In genomic region chr7:105807363-105807762, GRCh38 we compare ENCODE assay signal across 19 cellular contexts.
DNase-seq lines count a peak whose midpoint lies in the region; ATAC-seq and TF ChIP-seq lines count a peak whose summit lies in the region.
"Had no signal": no experiment of that assay in that cellular context is flagged by ENCODE, and none has a peak within 500 bp of the region (broad histone marks: within the 10 kb centered on the region; RNA-seq: fewer than 3 reads in every experiment).

No MANE protein-coding gene starts in this region.

- peaks cover 36% of the 10 kb centered on the region for H3K4me1 ChIP-seq in CD8-positive, alpha-beta T cell (ENCODE audit: insufficient read depth, low read length)
- H3K4me1 ChIP-seq in adrenal gland (replicated peaks in 1 of 2) = peaks cover 7% of the 10 kb centered on the region in 2 donors

- no peak for TF ChIP-seq POLR2A in adrenal gland (IDR thresholded peaks at IDR 0.05)

- CTCF ChIA-PET in activated CD4-positive, alpha-beta T cell treated with anti-CD3 and anti-CD28 coated beads for 36 hours (lab: Charles Lee) = interaction anchor here (0.6 to 1.8 kb wide), 4 partner anchors 41 to 358 kb away, joined by 3 to 6 read pairs (median 4); no protein-coding TSS in a partner anchor
- CTCF ChIA-PET in CD8-positive, alpha-beta T cell (lab: Charles Lee) = interaction anchor here (1.0 to 2.7 kb wide), 5 partner anchors 10 to 235 kb away, joined by 3 to 12 read pairs (median 5); no protein-coding TSS in a partner anchor
- CTCF ChIA-PET in activated B cell treated with CpG ODN at 0.5 μM for 24 hours (lab: Charles Lee) = interaction anchor here (1.2 kb wide), 1 partner anchor 37 kb away, joined by 4 read pairs; no protein-coding TSS in a partner anchor

- no peaks in the 10 kb centered on the region for H3K9me3 ChIP-seq in CD8-positive, alpha-beta T cell (ENCODE audit: low read length)
- no peaks in the 10 kb centered on the region for H3K9me3 ChIP-seq in adrenal gland (replicated peaks in 1 of 3)

- intact Hi-C loops in activated CD4-positive, alpha-beta T cell treated with anti-CD3 and anti-CD28 coated beads for 36 hours (cut with DNase I, micrococcal nuclease) = loop anchor here (2.0 to 10.0 kb wide), 8 partner anchors 25 to 1510 kb away; partner anchors contain the start of genes PIK3CG (in 1 of the 2) and RINT1 (in 1 of the 2)
- intact Hi-C loops in CD8-positive, alpha-beta T cell (cut with DNase I, micrococcal nuclease) = loop anchor here (5.0 kb wide), 3 partner anchors 40 to 130 kb away; no protein-coding TSS in a partner anchor
- intact Hi-C loops in activated B cell treated with CpG ODN at 0.5 μM for 24 hours (cut with micrococcal nuclease) (loop anchor here (5.0 to 10.0 kb wide), 3 partner anchors 130 to 453 kb away; partner anchors contain the start of gene SYPL1), adrenal gland (cut with DNase I) (no loop called here)

- peaks cover 65% of the 10 kb centered on the region for H3K4me1 Mint-ChIP-seq in activated CD4-positive, alpha-beta T cell treated with anti-CD3 and anti-CD28 coated beads for 36 hours
- H3K4me1 Mint-ChIP-seq in CD8-positive, alpha-beta T cell (ENCODE audit: low read depth) = peaks cover 58% of the 10 kb centered on the region
- peaks cover 46% of the 10 kb centered on the region for H3K4me1 Mint-ChIP-seq in activated B cell treated with CpG ODN at 0.5 μM for 24 hours

- no peaks in the 10 kb centered on the region for H3K27me3 ChIP-seq in CD8-positive, alpha-beta T cell (ENCODE audit: insufficient read depth, low read length)
- H3K27me3 ChIP-seq in adrenal gland = no peaks in the 10 kb centered on the region

- H3K4me3 Mint-ChIP-seq in activated CD4-positive, alpha-beta T cell treated with anti-CD3 and anti-CD28 coated beads for 36 hours = peak overlapping the region; percentile 17
- no peak overlapping the region for H3K4me3 Mint-ChIP-seq in CD8-positive, alpha-beta T cell
- no peak overlapping the region for H3K4me3 Mint-ChIP-seq in activated B cell treated with CpG ODN at 0.5 μM for 24 hours
- H3K4me3 Mint-ChIP-seq: type B pancreatic cell had no signal

- POLR2A ChIA-PET in activated CD4-positive, alpha-beta T cell treated with anti-CD3 and anti-CD28 coated beads for 36 hours (lab: Charles Lee) = interaction anchor here (1.7 kb wide), 1 partner anchor 14 kb away, joined by 4 read pairs; no protein-coding TSS in a partner anchor
- POLR2A ChIA-PET in CD8-positive, alpha-beta T cell (lab: Charles Lee) = interaction anchor here (1.0 to 1.1 kb wide), 2 partner anchors 15 to 42 kb away, joined by 3 read pairs; no protein-coding TSS in a partner anchor
- POLR2A ChIA-PET in activated B cell treated with CpG ODN at 0.5 μM for 24 hours (lab: Charles Lee) = interaction anchor here (0.7 to 1.5 kb wide), 3 partner anchors 9 to 118 kb away, joined by 3 read pairs; no protein-coding TSS in a partner anchor

- H3K27ac ChIP-seq in CD8-positive, alpha-beta T cell (ENCODE audit: low read depth, low read length) = no peak overlapping the region
- H3K27ac ChIP-seq in coronary artery (no peak overlapping the region), adrenal gland (no peak overlapping the region)
- H3K27ac ChIP-seq: SK-N-MC had no signal

- DNase-seq in activated CD4-positive, alpha-beta T cell treated with anti-CD3 and anti-CD28 coated beads for 36 hours = no peak
- DNase-seq in activated CD4-positive, alpha-beta T cell treated with anti-CD3 and anti-CD28 coated beads for 4 hours = no peak
- DNase-seq in CD8-positive, alpha-beta T cell = no peak
- DNase-seq in activated B cell treated with CpG ODN at 0.5 μM for 24 hours (no peak), coronary artery (ENCODE audit: low spot score) (peak; percentile 47), adrenal gland (no peak), AG08395 (ENCODE audit: low spot score) (no peak)
- DNase-seq: 8988T, AML-193, foreskin melanocyte, NCI-H1417 treated with DMSO at 0.1 percent for 48 hours, NCI-H524 treated with DMSO at 0.1 percent for 48 hours, T-helper 9 cell had no signal

- peak overlapping the region; percentile 55 for H3K27ac Mint-ChIP-seq in activated CD4-positive, alpha-beta T cell treated with anti-CD3 and anti-CD28 coated beads for 36 hours
- H3K27ac Mint-ChIP-seq in CD8-positive, alpha-beta T cell = peak overlapping the region; percentile 42
- peak overlapping the region; percentile 76 for H3K27ac Mint-ChIP-seq in activated B cell treated with CpG ODN at 0.5 μM for 24 hours

- 87 to 98% (median 94%) methylated on average over 5 of the region's 5 CpGs for WGBS in adrenal gland, 4 donors

- no peaks in the 10 kb centered on the region for H3K36me3 ChIP-seq in CD8-positive, alpha-beta T cell (ENCODE audit: insufficient read depth, low read length)
- H3K36me3 ChIP-seq in adrenal gland (replicated peaks in 1 of 2) = no peaks in the 10 kb centered on the region

- ATAC-seq in activated CD4-positive, alpha-beta T cell treated with anti-CD3 and anti-CD28 coated beads for 36 hours = no peak
- no peak for ATAC-seq in CD8-positive, alpha-beta T cell
- ATAC-seq in activated B cell treated with CpG ODN at 0.5 μM for 24 hours (ENCODE audit: low read depth) (no peak), GM18502 (IDR thresholded peaks at IDR 0.05; ENCODE audit: poor library complexity, unreplicated experiment) (no peak)
- ATAC-seq: left lobe of liver had no signal

- no peak for TF ChIP-seq CTCF in CD8-positive, alpha-beta T cell (IDR thresholded peaks at IDR 0.05)
- TF ChIP-seq CTCF in activated B cell treated with CpG ODN at 0.5 μM for 24 hours (IDR thresholded peaks at IDR 0.05) (no peak), coronary artery (IDR thresholded peaks at IDR 0.05) (no peak), adrenal gland (IDR thresholded peaks at IDR 0.05) (no peak)

- H3K4me3 ChIP-seq in CD8-positive, alpha-beta T cell (ENCODE audit: low read depth, low read length) = no peak overlapping the region
- H3K4me3 ChIP-seq in coronary artery (no peak overlapping the region), adrenal gland (no peak overlapping the region)
- H3K4me3 ChIP-seq: SK-N-MC had no signal

- no peaks in the 10 kb centered on the region for H3K9me3 Mint-ChIP-seq in activated CD4-positive, alpha-beta T cell treated with anti-CD3 and anti-CD28 coated beads for 36 hours (ENCODE audit: low read depth)
- no peaks in the 10 kb centered on the region for H3K9me3 Mint-ChIP-seq in CD8-positive, alpha-beta T cell
- H3K9me3 Mint-ChIP-seq in activated B cell treated with CpG ODN at 0.5 μM for 24 hours = no peaks in the 10 kb centered on the region
- H3K9me3 Mint-ChIP-seq: type B pancreatic cell had no signal

- H3K27me3 Mint-ChIP-seq in activated CD4-positive, alpha-beta T cell treated with anti-CD3 and anti-CD28 coated beads for 36 hours = peaks cover 8% of the 10 kb centered on the region
- no peaks in the 10 kb centered on the region for H3K27me3 Mint-ChIP-seq in CD8-positive, alpha-beta T cell (ENCODE audit: low read depth)
- H3K27me3 Mint-ChIP-seq in activated B cell treated with CpG ODN at 0.5 μM for 24 hours = no peaks in the 10 kb centered on the region
- H3K27me3 Mint-ChIP-seq: IgD-negative memory B cell; naive thymus-derived CD4-positive, alpha-beta T cell; type B pancreatic cell had no signal

- peaks cover 2% of the 10 kb centered on the region for H3K36me3 Mint-ChIP-seq in activated CD4-positive, alpha-beta T cell treated with anti-CD3 and anti-CD28 coated beads for 36 hours (ENCODE audit: low read depth)
- no peaks in the 10 kb centered on the region for H3K36me3 Mint-ChIP-seq in CD8-positive, alpha-beta T cell
- no peaks in the 10 kb centered on the region for H3K36me3 Mint-ChIP-seq in activated B cell treated with CpG ODN at 0.5 μM for 24 hours (ENCODE audit: low read depth)
- H3K36me3 Mint-ChIP-seq: IgD-negative memory B cell had no signal

Comparison
In these comparisons a context has a peak if more than half of its experiments do, and no peak if none do; other contexts are left out.
1. intact Hi-C loops: an anchor here in activated CD4-positive, alpha-beta T cell treated with anti-CD3 and anti-CD28 coated beads for 36 hours (2.0 to 10.0 kb wide), CD8-positive, alpha-beta T cell (5.0 kb wide) and activated B cell treated with CpG ODN at 0.5 μM for 24 hours (5.0 to 10.0 kb wide); none called in adrenal gland.